ENCODE assay signal across 7 cellular contexts in the genomic region with DNA sequence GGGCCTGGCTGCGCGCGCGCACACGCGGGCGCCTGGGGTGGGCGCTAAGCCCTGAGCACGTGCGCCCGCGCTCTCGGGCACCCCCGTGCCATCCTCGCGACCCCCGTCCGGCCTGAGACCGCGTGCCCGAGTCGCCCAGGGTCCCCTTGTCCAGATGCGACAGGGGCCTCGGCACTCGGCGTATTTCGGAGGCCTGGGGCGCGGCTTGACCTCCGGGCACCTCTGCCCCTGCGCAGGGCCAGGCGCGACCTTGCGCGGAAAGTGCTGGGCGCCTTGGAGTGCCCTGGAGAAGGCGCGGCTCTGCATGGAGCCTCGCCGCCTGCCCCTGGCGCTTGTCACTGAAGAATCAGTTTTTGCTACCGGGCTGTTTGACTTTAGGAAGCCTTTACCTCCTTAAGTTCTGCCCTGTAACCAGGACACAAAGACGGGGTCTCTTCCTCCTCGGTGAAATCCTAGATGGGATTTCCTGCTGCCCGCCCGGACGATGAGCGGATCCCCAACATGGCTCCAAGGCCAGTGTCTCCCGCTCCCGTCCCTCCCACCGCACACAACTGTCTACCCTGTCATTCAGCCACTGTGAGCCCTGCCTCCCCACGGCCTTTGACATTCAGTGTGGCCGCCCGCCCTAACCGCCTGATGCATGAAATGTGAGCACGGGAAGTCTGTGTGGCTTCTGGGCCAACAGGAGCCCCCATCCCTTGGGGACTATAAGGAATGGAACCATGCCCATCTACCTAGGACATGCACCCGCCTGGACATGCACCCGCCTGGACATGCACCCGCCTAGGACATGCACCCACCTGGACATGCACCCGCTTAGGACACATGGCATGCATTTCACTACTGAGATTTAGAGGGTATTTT. TPM values are rescaled to one million over a fixed set of nuclear protein-coding genes. Genes with fewer than 3 reads are reported as not detected.
DNase-seq lines count a peak whose midpoint lies in the region; ATAC-seq and TF ChIP-seq lines count a peak whose summit lies in the region.

No MANE protein-coding gene starts in this region.

- H3K27me3 Mint-ChIP-seq in activated naive CD4-positive, alpha-beta T cell treated with anti-CD3 and anti-CD28 coated beads for 36 hours (ENCODE audit: low read depth): peaks cover 2% of the 10 kb centered on the region

- H3K4me3 Mint-ChIP-seq in activated naive CD4-positive, alpha-beta T cell treated with anti-CD3 and anti-CD28 coated beads for 36 hours: peak overlapping the region; percentile 61
- H3K4me3 Mint-ChIP-seq in stimulated activated effector memory CD8-positive, alpha-beta T cell treated with anti-CD3 and anti-CD28 coated beads, Interleukin-12 subunit alpha, Interleukin-12 subunit beta, amount 100 ng/mL, for 72 hours: peak overlapping the region; percentile 81

- no peak overlapping the region for H3K27ac ChIP-seq in HEK293 (ENCODE audit: extremely low read depth, low read depth, low read length)

- TF ChIP-seq CTCF in HEK293 (tag by site-specific recombination; IDR thresholded peaks at IDR 0.05): no peak

- no peak overlapping the region for H3K9ac ChIP-seq in iPS-15b (ENCODE audit: low read depth, low read length)

- H3K27ac Mint-ChIP-seq in activated naive CD4-positive, alpha-beta T cell treated with anti-CD3 and anti-CD28 coated beads for 36 hours: no peak overlapping the region
- no peak overlapping the region for H3K27ac Mint-ChIP-seq in stimulated activated effector memory CD8-positive, alpha-beta T cell treated with anti-CD3 and anti-CD28 coated beads, Interleukin-12 subunit alpha, Interleukin-12 subunit beta, amount 100 ng/mL, for 72 hours

- CTCF ChIA-PET in HEK293 (lab: Yijun Ruan, JAX): no interaction called here
- CTCF ChIA-PET in activated naive CD4-positive, alpha-beta T cell treated with anti-CD3 and anti-CD28 coated beads for 36 hours (lab: Charles Lee): no interaction called here

- H3K4me3 ChIP-seq in HEK293 (ENCODE audit: low read depth, low read length): no peak overlapping the region; the same call in 1 of the 2 replicates
- peak overlapping the region; percentile 66 for H3K4me3 ChIP-seq in iPS-15b (ENCODE audit: low read depth, low read length)

- no peaks in the 10 kb centered on the region; the same call in 1 of the 2 replicates for H3K4me1 ChIP-seq in HEK293 (ENCODE audit: control insufficient read depth, insufficient read depth, low read length)
- H3K4me1 ChIP-seq in iPS-15b (ENCODE audit: control insufficient read depth, insufficient read depth, low read length): no peaks in the 10 kb centered on the region

- intact Hi-C loops in activated naive CD4-positive, alpha-beta T cell treated with anti-CD3 and anti-CD28 coated beads for 36 hours (cut with micrococcal nuclease): loop anchor here (1.0 to 10.0 kb wide), 8 partner anchors 22 to 1086 kb away; a partner anchor contains a TSS

- peaks cover 9% of the 10 kb centered on the region for H3K4me1 Mint-ChIP-seq in activated naive CD4-positive, alpha-beta T cell treated with anti-CD3 and anti-CD28 coated beads for 36 hours (ENCODE audit: low read depth)
- H3K4me1 Mint-ChIP-seq in stimulated activated effector memory CD8-positive, alpha-beta T cell treated with anti-CD3 and anti-CD28 coated beads, Interleukin-12 subunit alpha, Interleukin-12 subunit beta, amount 100 ng/mL, for 72 hours: peaks cover 30% of the 10 kb centered on the region

- H3K36me3 Mint-ChIP-seq in activated naive CD4-positive, alpha-beta T cell treated with anti-CD3 and anti-CD28 coated beads for 36 hours (ENCODE audit: low read depth): no peaks in the 10 kb centered on the region
- no peaks in the 10 kb centered on the region for H3K36me3 Mint-ChIP-seq in stimulated activated effector memory CD8-positive, alpha-beta T cell treated with anti-CD3 and anti-CD28 coated beads, Interleukin-12 subunit alpha, Interleukin-12 subunit beta, amount 100 ng/mL, for 72 hours

- POLR2A ChIA-PET in HEK293 (lab: Yijun Ruan, JAX): no interaction called here

- DNase-seq in activated naive CD4-positive, alpha-beta T cell treated with anti-CD3 and anti-CD28 coated beads for 36 hours: no peak
- peak in 1 of 2 donors; percentile 55 for DNase-seq in stimulated activated effector memory CD8-positive, alpha-beta T cell treated with anti-CD3 and anti-CD28 coated beads, Interleukin-12 subunit alpha, Interleukin-12 subunit beta, amount 100 ng/mL, for 72 hours (ENCODE audit: low spot score in 2 of 2)
- no peak for DNase-seq in stimulated activated CD8-positive, alpha-beta memory T cell treated with anti-CD3 and anti-CD28 coated beads, Interleukin-4, amount 100 ng/mL, for 48 hours
- DNase-seq in effector CD4-positive, alpha-beta T cell: no peak

- peaks cover 38% of the 10 kb centered on the region for H3K27me3 ChIP-seq in iPS-15b (ENCODE audit: control insufficient read depth, insufficient read depth, low read length)

- H3K9me3 ChIP-seq in HEK293 (ENCODE audit: control insufficient read depth, insufficient read depth, low read depth, low read length) (no peaks in the 10 kb centered on the region; the same call in 1 of the 2 replicates), iPS-15b (ENCODE audit: control insufficient read depth, insufficient read depth, low read length) (no peaks in the 10 kb centered on the region)

- H3K9me3 Mint-ChIP-seq in activated naive CD4-positive, alpha-beta T cell treated with anti-CD3 and anti-CD28 coated beads for 36 hours: peaks cover under 1% of the 10 kb centered on the region
- H3K9me3 Mint-ChIP-seq in stimulated activated effector memory CD8-positive, alpha-beta T cell treated with anti-CD3 and anti-CD28 coated beads, Interleukin-12 subunit alpha, Interleukin-12 subunit beta, amount 100 ng/mL, for 72 hours: no peaks in the 10 kb centered on the region

- peak; percentile 0 for ATAC-seq in stimulated activated effector memory CD8-positive, alpha-beta T cell treated with anti-CD3 and anti-CD28 coated beads, Interleukin-12 subunit alpha, Interleukin-12 subunit beta, amount 100 ng/mL, for 72 hours
- no peak for ATAC-seq in HG02885 (IDR thresholded peaks at IDR 0.05; ENCODE audit: poor library complexity, unreplicated experiment)

- H3K36me3 ChIP-seq in HEK293 (ENCODE audit: control insufficient read depth in 2 of 2, insufficient read depth in 1 of 2, low read length in 2 of 2) (no peaks in the 10 kb centered on the region), iPS-15b (ENCODE audit: control insufficient read depth, insufficient read depth, low read length) (no peaks in the 10 kb centered on the region)

TF ChIP-seq in HEK293, 187 proteins besides CTCF, POLR2A, EP300 and RAD21 (continues in another document):
- TF ChIP-seq ZSCAN30 (tag by site-specific recombination; IDR thresholded peaks at IDR 0.05) (no peak), ZNF324 (tag by site-specific recombination; IDR thresholded peaks at IDR 0.05) (no peak), WT1 (tag by site-specific recombination; IDR thresholded peaks at IDR 0.05) (no peak), ZNF48 (tag by site-specific recombination; IDR thresholded peaks at IDR 0.05) (no peak), ZFP37 (tag by site-specific recombination; IDR thresholded peaks at IDR 0.05) (no peak)
- TF ChIP-seq, protein P1, sequence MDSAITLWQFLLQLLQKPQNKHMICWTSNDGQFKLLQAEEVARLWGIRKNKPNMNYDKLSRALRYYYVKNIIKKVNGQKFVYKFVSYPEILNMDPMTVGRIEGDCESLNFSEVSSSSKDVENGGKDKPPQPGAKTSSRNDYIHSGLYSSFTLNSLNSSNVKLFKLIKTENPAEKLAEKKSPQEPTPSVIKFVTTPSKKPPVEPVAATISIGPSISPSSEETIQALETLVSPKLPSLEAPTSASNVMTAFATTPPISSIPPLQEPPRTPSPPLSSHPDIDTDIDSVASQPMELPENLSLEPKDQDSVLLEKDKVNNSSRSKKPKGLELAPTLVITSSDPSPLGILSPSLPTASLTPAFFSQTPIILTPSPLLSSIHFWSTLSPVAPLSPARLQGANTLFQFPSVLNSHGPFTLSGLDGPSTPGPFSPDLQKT (IDR thresholded peaks at IDR 0.05; ENCODE audit: borderline replicate concordance, low read depth, low read length): no peak
- TF ChIP-seq, protein P2, sequence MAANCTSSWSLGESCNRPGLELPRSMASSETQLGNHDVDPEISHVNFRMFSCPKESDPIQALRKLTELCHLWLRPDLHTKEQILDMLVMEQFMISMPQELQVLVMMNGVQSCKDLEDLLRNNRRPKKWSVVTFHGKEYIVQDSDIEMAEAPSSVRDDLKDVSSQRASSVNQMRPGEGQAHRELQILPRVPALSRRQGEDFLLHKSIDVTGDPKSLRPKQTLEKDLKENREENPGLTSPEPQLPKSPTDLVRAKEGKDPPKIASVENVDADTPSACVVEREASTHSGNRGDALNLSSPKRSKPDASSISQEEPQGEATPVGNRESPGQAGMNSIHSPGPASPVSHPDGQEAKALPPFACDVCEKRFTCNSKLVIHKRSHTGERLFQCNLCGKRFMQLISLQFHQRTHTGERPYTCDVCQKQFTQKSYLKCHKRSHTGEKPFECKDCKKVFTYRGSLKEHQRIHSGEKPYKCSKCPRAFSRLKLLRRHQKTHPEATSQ (tag by site-specific recombination; IDR thresholded peaks at IDR 0.05): no peak

RNA-seq across cellular contexts. Expression of a gene that starts 1.1 kb away (rescaled TPM):
- 10 to 100 TPM; 16.5 to 16.6 TPM for total RNA-seq in activated naive CD4-positive, alpha-beta T cell treated with anti-CD3 and anti-CD28 coated beads for 36 hours

RNA-seq across cellular contexts. Expression of a gene that starts 23.2 kb away (rescaled TPM):
- total RNA-seq in activated naive CD4-positive, alpha-beta T cell treated with anti-CD3 and anti-CD28 coated beads for 36 hours: 1 to 10 TPM; 1.5 to 1.9 TPM
